Comparison of ENCODE assay signal across 1 cellular context in genomic region chr12:57481671-57482070, GRCh38.
TF ChIP-seq lines count a peak whose summit lies in the region.

No MANE protein-coding gene starts in this region.

TF ChIP-seq in HepG2, 621 proteins besides CTCF, POLR2A, EP300 and RAD21:
- TF ChIP-seq CEBPB (IDR thresholded peaks at IDR 0.05; ENCODE audit: borderline replicate concordance, low read depth, low read length): peak; percentile 15; the same call in 1 of the 2 replicates
- TF ChIP-seq ZXDC (CRISPR knock-in tag; IDR thresholded peaks at IDR 0.05): no peak
